ENCODE assay signal across 2 cellular contexts in the genomic region with DNA sequence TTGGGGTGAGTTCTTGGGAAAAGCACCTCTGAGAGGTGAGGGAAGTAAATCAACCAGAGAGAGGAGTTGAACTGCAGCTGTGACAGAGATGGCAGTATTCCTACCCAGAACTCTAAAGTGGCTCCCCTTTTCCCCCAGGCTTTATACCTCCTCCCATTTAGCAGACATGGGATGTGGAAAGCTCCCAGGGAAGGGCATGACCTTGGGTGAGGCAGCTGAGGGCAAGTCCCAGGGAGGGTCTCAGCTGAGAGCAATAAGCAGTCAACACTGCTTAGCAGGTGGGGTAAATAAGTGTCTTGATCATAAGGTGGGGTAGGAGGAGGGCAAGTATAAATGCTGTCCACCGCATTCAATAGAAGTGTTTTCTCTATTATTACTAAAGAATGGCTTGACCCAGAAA.
TF ChIP-seq lines count a peak whose summit lies in the region.

No MANE protein-coding gene starts in this region.

TF ChIP-seq in IMR-90, 13 proteins besides CTCF, POLR2A, EP300 and RAD21:
- TF ChIP-seq FOS (IDR thresholded peaks at IDR 0.05; ENCODE audit: low read depth, low read length) (no peak), MAZ (IDR thresholded peaks at IDR 0.05; ENCODE audit: borderline replicate concordance, low read depth, low read length) (no peak), RCOR1 (IDR thresholded peaks at IDR 0.05; ENCODE audit: insufficient replicate concordance, low read length) (no peak), USF2 (IDR thresholded peaks at IDR 0.05; ENCODE audit: low read depth, low read length) (no peak), MAFK (IDR thresholded peaks at IDR 0.05; ENCODE audit: low read depth, low read length) (no peak), NFE2L2 (IDR thresholded peaks at IDR 0.05; ENCODE audit: low read depth, low read length) (no peak), CHD1 (IDR thresholded peaks at IDR 0.05; ENCODE audit: low read depth, low read length) (no peak), MXI1 (IDR thresholded peaks at IDR 0.05; ENCODE audit: borderline replicate concordance, low read depth, low read length) (no peak), RFX5 (IDR thresholded peaks at IDR 0.05; ENCODE audit: low read depth, low read length) (no peak), ELK1 (IDR thresholded peaks at IDR 0.05; ENCODE audit: borderline replicate concordance, low read depth, low read length) (no peak), CEBPB (IDR thresholded peaks at IDR 0.05; ENCODE audit: low read depth, low read length) (no peak)

TF ChIP-seq in HepG2, 621 proteins besides CTCF, POLR2A, EP300 and RAD21:
- no peak for TF ChIP-seq ZNF597 (CRISPR knock-in tag; IDR thresholded peaks at IDR 0.05)
- no peak for TF ChIP-seq ZNF724P (CRISPR knock-in tag; IDR thresholded peaks at IDR 0.05; ENCODE audit: borderline replicate concordance)
- no peak for TF ChIP-seq PHF8 (CRISPR knock-in tag; IDR thresholded peaks at IDR 0.05)
- no peak for TF ChIP-seq TBX3 (IDR thresholded peaks at IDR 0.05; ENCODE audit: borderline replicate concordance)
- no peak for TF ChIP-seq ZNF282 (IDR thresholded peaks at IDR 0.05; ENCODE audit: partially characterized antibody)
- TF ChIP-seq ZNF703 (CRISPR knock-in tag; IDR thresholded peaks at IDR 0.05; ENCODE audit: borderline replicate concordance) = no peak
- no peak for TF ChIP-seq RFXANK (CRISPR knock-in tag; IDR thresholded peaks at IDR 0.05)
